ENCODE assay signal across 20 cellular contexts in the genomic region with DNA sequence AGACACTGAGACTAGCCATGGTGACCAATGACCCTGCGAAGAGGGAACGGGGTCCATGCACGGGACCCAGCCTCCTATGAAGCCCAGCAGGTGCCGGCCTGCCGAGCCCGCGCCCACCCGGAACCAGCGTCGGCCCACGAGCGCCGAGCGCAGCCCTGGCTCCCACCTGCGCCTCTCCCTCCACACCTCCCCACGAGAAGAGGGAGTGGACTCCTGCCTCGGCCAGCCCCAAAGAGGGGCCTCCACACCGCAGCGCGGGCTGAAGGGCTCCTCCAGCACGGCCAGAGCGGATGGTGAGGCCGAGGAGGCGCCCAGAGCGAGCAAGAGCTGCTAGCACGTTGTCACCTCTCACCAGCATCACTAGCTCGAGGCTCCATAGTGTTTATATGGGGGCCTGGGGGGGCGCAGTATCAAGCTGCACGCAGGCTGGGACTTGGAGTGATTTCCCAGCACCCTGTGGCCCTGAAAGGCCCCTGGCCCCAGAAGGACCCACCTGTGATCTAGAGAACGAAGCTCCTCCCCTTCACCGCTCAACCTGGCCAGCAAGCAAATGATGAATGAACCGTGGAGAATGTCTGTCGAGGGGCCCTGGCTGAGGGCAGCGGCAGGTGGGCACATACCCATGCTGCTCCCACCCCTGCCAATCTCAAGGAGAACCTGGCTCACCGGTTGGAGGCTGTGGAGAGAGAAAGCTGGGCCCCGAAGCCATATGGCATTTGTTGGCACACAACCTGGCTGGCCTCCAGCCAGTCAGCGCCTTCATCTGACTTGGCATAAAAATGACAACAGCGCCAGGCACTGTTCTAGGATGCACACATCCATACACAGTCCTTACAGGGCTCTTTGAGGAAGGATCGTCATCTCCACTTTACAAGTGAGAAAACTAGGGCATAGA. TPM values are rescaled to one million over a fixed set of nuclear protein-coding genes. Genes with fewer than 3 reads are reported as not detected.
A peak's percentile ranks its signal among the peaks of the same experiment; 100 is the strongest.
DNase-seq lines count a peak whose midpoint lies in the region; ATAC-seq lines count a peak whose summit lies in the region.
"Had no signal": no experiment of that assay in that cellular context is flagged by ENCODE, and none has a peak within 500 bp of the region (broad histone marks: within the 10 kb centered on the region; RNA-seq: fewer than 3 reads in every experiment).

No MANE protein-coding gene starts in this region.

- no peaks in the 10 kb centered on the region for H3K27me3 ChIP-seq in neuronal stem cell (ENCODE audit: control insufficient read depth in 3 of 3, insufficient read depth in 3 of 3, low read depth in 1 of 3, low read length in 3 of 3)
- H3K27me3 ChIP-seq: BLaER1 had no signal

- H2AK5ac ChIP-seq in neuronal stem cell (ENCODE audit: low read depth, low read length), result peak overlapping the region; percentile 66

- intact Hi-C loops in sciatic nerve (cut with DNase I), result no loop called here

- H3K4me3 ChIP-seq in neuronal stem cell (ENCODE audit: low read length in 2 of 2), result no peak overlapping the region
- H3K4me3 ChIP-seq: BLaER1, GM12878 had no signal

- H3K9ac ChIP-seq in neuronal stem cell (ENCODE audit: low read depth, low read length, poor library complexity), result no peak overlapping the region
- H3K9ac ChIP-seq: BLaER1, SK-N-SH had no signal

- H4K91ac ChIP-seq in neuronal stem cell (ENCODE audit: low read depth, low read length, poor library complexity), result no peak overlapping the region

- no peak overlapping the region for H4K8ac ChIP-seq in neuronal stem cell (ENCODE audit: low read depth, low read length)

- H3K4me2 ChIP-seq in neuronal stem cell (ENCODE audit: insufficient read depth, low read length, poor library complexity, severe bottlenecking), result no peak overlapping the region
- H3K4me2 ChIP-seq: BLaER1, SK-N-SH had no signal

- H2BK5ac ChIP-seq in neuronal stem cell (ENCODE audit: low read length), result no peak overlapping the region

- H2BK120ac ChIP-seq in neuronal stem cell (ENCODE audit: low read depth, low read length), result no peak overlapping the region

- no peaks in the 10 kb centered on the region for H3K79me1 ChIP-seq in neuronal stem cell (ENCODE audit: low read depth, low read length)

- peaks cover 0 to 3% of the 10 kb centered on the region in 2 donors for H3K4me1 ChIP-seq in neuronal stem cell (ENCODE audit: control insufficient read depth in 2 of 2, insufficient read depth in 1 of 2, low read depth in 1 of 2, low read length in 2 of 2)
- H3K4me1 ChIP-seq: BLaER1 had no signal

- H3K18ac ChIP-seq in neuronal stem cell (ENCODE audit: low read length), result peak overlapping the region; percentile 35

- peak overlapping the region; percentile 15 for H3K14ac ChIP-seq in neuronal stem cell (ENCODE audit: low read length)

- no peak overlapping the region for H3K23ac ChIP-seq in neuronal stem cell (ENCODE audit: low read depth, low read length, poor library complexity)

- WGBS in neuronal stem cell (ENCODE audit: extremely low coverage in 2 of 2, insufficient read length in 2 of 2, insufficient replicate concordance in 1 of 2), 2 donors, result no CpG with 5 or more reads among the region's 39 CpGs

- H2BK12ac ChIP-seq in neuronal stem cell (ENCODE audit: low read length), result peak overlapping the region; percentile 31

- H3K27ac ChIP-seq in neuronal stem cell (replicated peaks; ENCODE audit: low read length), result no peak overlapping the region
- H3K27ac ChIP-seq: BLaER1, HL-60 had no signal

- no peak overlapping the region for H2AFZ ChIP-seq in neuronal stem cell (ENCODE audit: low read length)

- no peak overlapping the region for H2BK15ac ChIP-seq in neuronal stem cell (ENCODE audit: low read length)

- no peak for ATAC-seq in sciatic nerve
- no peak for ATAC-seq in GM19324 (IDR thresholded peaks at IDR 0.05; ENCODE audit: low FRiP score, unreplicated experiment)
- ATAC-seq: GM12878 had no signal

- no peak overlapping the region for H3K4ac ChIP-seq in neuronal stem cell (ENCODE audit: low read length)

- H3K9me3 ChIP-seq in neuronal stem cell (replicated peaks in 1 of 2; ENCODE audit: control insufficient read depth in 2 of 2, insufficient read depth in 1 of 2, low read depth in 1 of 2, low read length in 2 of 2), result no peaks in the 10 kb centered on the region
- H3K9me3 ChIP-seq: SK-N-SH had no signal

- H3K36me3 ChIP-seq in neuronal stem cell (replicated peaks in 1 of 2; ENCODE audit: control insufficient read depth in 2 of 2, insufficient read depth in 2 of 2, low read length in 2 of 2), result no peaks in the 10 kb centered on the region
- H3K36me3 ChIP-seq: BLaER1 had no signal

- DNase-seq in DMS 273 (lab: John Stamatoyannopoulos, UW; ENCODE audit: unreplicated experiment), result peak; percentile 97
- peak; percentile 91 for DNase-seq in NCI-H1694 (lab: John Stamatoyannopoulos, UW)
- DNase-seq in NCI-H69 (lab: John Stamatoyannopoulos, UW), result peak; percentile 75
- DNase-seq in neuronal stem cell (ENCODE audit: low spot score), result no peak
- no peak for DNase-seq in sciatic nerve (ENCODE audit: low spot score)
- DNase-seq in hypothalamus (lab: John Stamatoyannopoulos, UW), result no peak
- DNase-seq: CD4-positive, CD25-positive, alpha-beta regulatory T cell; GDM1; NCI-H1048; NCI-H1436; NCI-H1930; NCI-H2107; NCI-H510A; SK-N-SH had no signal

RNA-seq across cellular contexts. Expression of a gene that starts 30.7 kb away (rescaled TPM):
- 0.39 TPM for polyA plus RNA-seq in neuronal stem cell (2013, experiment 1 of 2)
- polyA plus RNA-seq in neuronal stem cell (2013, experiment 2 of 2), result 0.08 TPM
- 1.2 TPM for total RNA-seq in sciatic nerve
- total RNA-seq: CD4-positive, CD25-positive, alpha-beta regulatory T cell; GM12878 had no signal
- polyA plus RNA-seq: AG04450; CD4-positive, CD25-positive, alpha-beta regulatory T cell; GM12878; IgD-negative memory B cell; SK-N-SH had no signal

RNA-seq across cellular contexts. Expression of a gene that starts 57.7 kb away (rescaled TPM):
- 4.0 TPM for polyA plus RNA-seq in neuronal stem cell (2013, experiment 1 of 2)
- 3.9 TPM for polyA plus RNA-seq in neuronal stem cell (2013, experiment 2 of 2)
- total RNA-seq in sciatic nerve, result 9.1 TPM
- total RNA-seq: CD4-positive, CD25-positive, alpha-beta regulatory T cell; GM12878 had no signal
- polyA plus RNA-seq: AG04450; CD4-positive, CD25-positive, alpha-beta regulatory T cell; GM12878; IgD-negative memory B cell had no signal

Comparison
In these comparisons a context has a peak if more than half of its experiments do, and no peak if none do; other contexts are left out.
1. DNase-seq: peak in DMS 273 (single experiment), NCI-H1694 (single experiment) and NCI-H69 (single experiment); none in neuronal stem cell (single experiment), sciatic nerve (single experiment) and hypothalamus (0 of 51).